ENCODE assay signal across 14 cellular contexts in genomic region chr4:15925830-15926229, GRCh38. TPM values are rescaled to one million over a fixed set of nuclear protein-coding genes. Genes with fewer than 3 reads are reported as not detected.
A peak's percentile ranks its signal among the peaks of the same experiment; 100 is the strongest.
DNase-seq lines count a peak whose midpoint lies in the region; ATAC-seq and TF ChIP-seq lines count a peak whose summit lies in the region.
"Had no signal": no experiment of that assay in that cellular context is flagged by ENCODE, and none has a peak within 500 bp of the region (broad histone marks: within the 10 kb centered on the region; RNA-seq: fewer than 3 reads in every experiment).

No MANE protein-coding gene starts in this region.

- intact Hi-C loops in Calu3 (cut with micrococcal nuclease; ENCODE audit: unreplicated experiment) = no loop called here

- no peak overlapping the region for H3K27ac ChIP-seq in HEK293 (ENCODE audit: extremely low read depth, low read depth, low read length)

- peaks cover 16% of the 10 kb centered on the region for H3K36me3 Mint-ChIP-seq in Calu3 (ENCODE audit: insufficient read depth, unreplicated experiment)
- H3K36me3 Mint-ChIP-seq: CD14-positive monocyte; CD8-positive, alpha-beta T cell had no signal

- no peaks in the 10 kb centered on the region for H3K27me3 Mint-ChIP-seq in Calu3 (ENCODE audit: unreplicated experiment)

- no peaks in the 10 kb centered on the region for H3K4me1 ChIP-seq in HEK293 (ENCODE audit: control insufficient read depth, insufficient read depth, low read length)
- H3K4me1 ChIP-seq: Caco-2 had no signal

- TF ChIP-seq CTCF in Calu3 (IDR thresholded peaks at IDR 0.05; ENCODE audit: unreplicated experiment) (no peak), HEK293 (tag by site-specific recombination; IDR thresholded peaks at IDR 0.05) (no peak), omental fat pad (IDR thresholded peaks at IDR 0.05) (no peak)

- ATAC-seq in omental fat pad (ENCODE audit: low FRiP score) = no peak
- ATAC-seq: A549; CD8-positive, alpha-beta T cell had no signal

- peak overlapping the region; percentile 50 for H3K27ac Mint-ChIP-seq in Calu3 (ENCODE audit: unreplicated experiment)
- H3K27ac Mint-ChIP-seq: CD14-positive monocyte; CD8-positive, alpha-beta T cell; IgD-negative memory B cell had no signal

- POLR2A ChIA-PET in HEK293 (lab: Yijun Ruan, JAX) = no interaction called here

- no TSS peak for BruUV-seq in Calu3 (replicated peaks; lab: Mats Ljungman, UMichigan)

- H3K9me3 ChIP-seq in HEK293 (ENCODE audit: control insufficient read depth, insufficient read depth, low read depth, low read length) = no peaks in the 10 kb centered on the region
- H3K9me3 ChIP-seq: A549, Caco-2 had no signal

- CTCF ChIA-PET in Calu3 (lab: Charles Lee) (no interaction called here), HEK293 (lab: Yijun Ruan, JAX) (interaction anchor here (1.0 kb wide), 1 partner anchor 44 kb away, joined by 3 read pairs; no protein-coding TSS in a partner anchor)

- peaks cover 30% of the 10 kb centered on the region for H3K4me1 Mint-ChIP-seq in Calu3 (ENCODE audit: low read depth, unreplicated experiment)
- H3K4me1 Mint-ChIP-seq: CD14-positive monocyte had no signal

- DNase-seq in Calu3 (no peak), NCI-H345 treated with DMSO at 0.1 percent for 48 hours (lab: John Stamatoyannopoulos, UW; ENCODE audit: unreplicated experiment) (peak; percentile 59), medulla oblongata (ENCODE audit: extremely low spot score) (peak; percentile 10), HuH-7 (ENCODE audit: low spot score) (no peak), omental fat pad (ENCODE audit: low spot score) (no peak)
- DNase-seq: Caco-2; CD8-positive, alpha-beta T cell; DMS53; GF-D8; HCEC 1CT had no signal

- peaks cover 3% of the 10 kb centered on the region for H3K9me3 Mint-ChIP-seq in Calu3 (ENCODE audit: low read depth, unreplicated experiment)
- H3K9me3 Mint-ChIP-seq: CD8-positive, alpha-beta T cell; IgD-negative memory B cell had no signal

- H3K36me3 ChIP-seq in HEK293 (ENCODE audit: control insufficient read depth in 2 of 2, insufficient read depth in 1 of 2, low read length in 2 of 2) = no peaks in the 10 kb centered on the region

- no peak overlapping the region for H3K4me3 Mint-ChIP-seq in Calu3 (ENCODE audit: low read depth, unreplicated experiment)
- H3K4me3 Mint-ChIP-seq: CD14-positive monocyte; CD8-positive, alpha-beta T cell; IgD-negative memory B cell had no signal

- no peak overlapping the region for H3K4me3 ChIP-seq in HEK293 (ENCODE audit: low read depth, low read length)
- H3K4me3 ChIP-seq: A549 had no signal

TF ChIP-seq in HEK293, 187 proteins besides CTCF, POLR2A, EP300 and RAD21:
- TF ChIP-seq, protein P1, sequence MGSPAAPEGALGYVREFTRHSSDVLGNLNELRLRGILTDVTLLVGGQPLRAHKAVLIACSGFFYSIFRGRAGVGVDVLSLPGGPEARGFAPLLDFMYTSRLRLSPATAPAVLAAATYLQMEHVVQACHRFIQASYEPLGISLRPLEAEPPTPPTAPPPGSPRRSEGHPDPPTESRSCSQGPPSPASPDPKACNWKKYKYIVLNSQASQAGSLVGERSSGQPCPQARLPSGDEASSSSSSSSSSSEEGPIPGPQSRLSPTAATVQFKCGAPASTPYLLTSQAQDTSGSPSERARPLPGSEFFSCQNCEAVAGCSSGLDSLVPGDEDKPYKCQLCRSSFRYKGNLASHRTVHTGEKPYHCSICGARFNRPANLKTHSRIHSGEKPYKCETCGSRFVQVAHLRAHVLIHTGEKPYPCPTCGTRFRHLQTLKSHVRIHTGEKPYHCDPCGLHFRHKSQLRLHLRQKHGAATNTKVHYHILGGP (tag by site-specific recombination; IDR thresholded peaks at IDR 0.05) = no peak
- TF ChIP-seq ZIC2 (tag by site-specific recombination; IDR thresholded peaks at IDR 0.05) (0 out of 2 replicates have a peak, but pooled peaks have one; percentile 18), ZFP41 (tag by site-specific recombination; IDR thresholded peaks at IDR 0.05; ENCODE audit: borderline replicate concordance) (no peak), ZNF792 (tag by site-specific recombination; IDR thresholded peaks at IDR 0.05) (no peak), ZNF223 (tag by site-specific recombination; IDR thresholded peaks at IDR 0.05) (no peak), ZNF747 (tag by site-specific recombination; IDR thresholded peaks at IDR 0.05) (no peak)
TF ChIP-seq in HEK293: peak in this region for 1.

RNA-seq across cellular contexts. Expression of gene FGFBP1, which starts 12.7 kb away (rescaled TPM):
- 5.0 and 8.4 TPM in 2 replicates for total RNA-seq in Calu3 (2022)
- total RNA-seq in omental fat pad = 10 to 100 TPM in 1 of 4 donors, 1 to 10 TPM in 2, under 1 TPM in 1; 0.50 to 25.8 (median 1.9) TPM
- total RNA-seq: CD8-positive, alpha-beta T cell had no signal

RNA-seq across cellular contexts. Expression of gene FGFBP2, which starts 37.1 kb away (rescaled TPM):
- not detected in 2 replicates for total RNA-seq in Calu3 (2022)
- 10 to 100 TPM in 3 of 4 donors, 1 to 10 TPM in 1; 4.7 to 34.8 (median 20.9) TPM for total RNA-seq in omental fat pad

Comparison
In these comparisons a context has a peak if more than half of its experiments do, and no peak if none do; other contexts are left out.
1. DNase-seq: peak in NCI-H345 treated with DMSO at 0.1 percent for 48 hours (single experiment) and medulla oblongata (single experiment); none in Calu3 (single experiment), HuH-7 (single experiment) and omental fat pad (single experiment).